Comparison of ENCODE assay signal across 8 cellular contexts in genomic region chr5:42583322-42583721, GRCh38.
A peak's percentile ranks its signal among the peaks of the same experiment; 100 is the strongest.
DNase-seq lines count a peak whose midpoint lies in the region; ATAC-seq and FAIRE-seq lines count a peak whose summit lies in the region.

No MANE protein-coding gene starts in this region.

- peak; percentile 76 for DNase-seq in ELF-1 (ENCODE audit: low read depth, low spot score)
- peak; percentile 36 for DNase-seq in NCI-H2227 treated with DMSO at 0.1 percent for 48 hours (lab: John Stamatoyannopoulos, UW)
- peak; percentile 55 for DNase-seq in activated CD8-positive, alpha-beta T cell treated with anti-CD3 and anti-CD28 coated beads, Interleukin-2, amount 10 ng/mL, durations not matched to agents 7 days and 5 days
- DNase-seq in head of caudate nucleus = peak in 32 of 42 donors; percentile 5 to 80 (median 52)
- DNase-seq in pons (ENCODE audit: low spot score) = peak; percentile 61

- H3K27me3 Mint-ChIP-seq in activated CD8-positive, alpha-beta T cell treated with anti-CD3 and anti-CD28 coated beads, Interleukin-2, amount 10 ng/mL, durations not matched to agents 7 days and 5 days (ENCODE audit: low read depth) = peaks cover 8% of the 10 kb centered on the region

- peak; percentile 61 for ATAC-seq in HG02678 (IDR thresholded peaks at IDR 0.05; ENCODE audit: unreplicated experiment)
- ATAC-seq in activated CD8-positive, alpha-beta T cell treated with anti-CD3 and anti-CD28 coated beads, Interleukin-2, amount 10 ng/mL, durations not matched to agents 7 days and 5 days = no peak
- no peak for ATAC-seq in GM21447 (IDR thresholded peaks at IDR 0.05; ENCODE audit: unreplicated experiment)

- POLR2A ChIA-PET in activated CD8-positive, alpha-beta T cell treated with anti-CD3 and anti-CD28 coated beads, Interleukin-2, amount 10 ng/mL, durations not matched to agents 7 days and 5 days (lab: Charles Lee) = no interaction called here

- CTCF ChIA-PET in activated CD8-positive, alpha-beta T cell treated with anti-CD3 and anti-CD28 coated beads, Interleukin-2, amount 10 ng/mL, durations not matched to agents 7 days and 5 days (lab: Charles Lee) = interaction anchor here (0.6 to 1.8 kb wide), 14 partner anchors 8 to 306 kb away, joined by 3 to 11 read pairs (median 3); no protein-coding TSS in a partner anchor

- H3K9me3 Mint-ChIP-seq in activated CD8-positive, alpha-beta T cell treated with anti-CD3 and anti-CD28 coated beads, Interleukin-2, amount 10 ng/mL, durations not matched to agents 7 days and 5 days (ENCODE audit: insufficient read depth) = no peaks in the 10 kb centered on the region

- H3K4me1 Mint-ChIP-seq in activated CD8-positive, alpha-beta T cell treated with anti-CD3 and anti-CD28 coated beads, Interleukin-2, amount 10 ng/mL, durations not matched to agents 7 days and 5 days (ENCODE audit: low read depth) = no peaks in the 10 kb centered on the region

- FAIRE-seq in A204.1 (lab: Jason Lieb, UNC) = peak; percentile 40

- intact Hi-C loops in head of caudate nucleus (cut with DNase I) = loop anchor here (10.0 kb wide), 1 partner anchor 159 kb away; the partner anchor contains the start of gene GHR

- H3K36me3 Mint-ChIP-seq in activated CD8-positive, alpha-beta T cell treated with anti-CD3 and anti-CD28 coated beads, Interleukin-2, amount 10 ng/mL, durations not matched to agents 7 days and 5 days (ENCODE audit: low read depth) = no peaks in the 10 kb centered on the region

- no peak overlapping the region for H3K27ac Mint-ChIP-seq in activated CD8-positive, alpha-beta T cell treated with anti-CD3 and anti-CD28 coated beads, Interleukin-2, amount 10 ng/mL, durations not matched to agents 7 days and 5 days

- H3K4me3 Mint-ChIP-seq in activated CD8-positive, alpha-beta T cell treated with anti-CD3 and anti-CD28 coated beads, Interleukin-2, amount 10 ng/mL, durations not matched to agents 7 days and 5 days = no peak overlapping the region
